8 cellular contexts compared by ENCODE assay signal in genomic region chr11:36041988-36042606, GRCh38.
DNase-seq lines count a peak whose midpoint lies in the region; ATAC-seq and TF ChIP-seq lines count a peak whose summit lies in the region.

No MANE protein-coding gene starts in this region.

- H3K4me3 Mint-ChIP-seq in brain = no peak overlapping the region

- H3K36me3 Mint-ChIP-seq in brain = peaks cover 17% of the 10 kb centered on the region

- ATAC-seq in omental fat pad (ENCODE audit: low FRiP score) = peak; percentile 37

- peak; percentile 36 for DNase-seq in DMS114 treated with DMSO at 0.1 percent for 48 hours (lab: John Stamatoyannopoulos, UW; ENCODE audit: unreplicated experiment)
- no peak for DNase-seq in omental fat pad (ENCODE audit: low spot score)
- no peak for DNase-seq in activated T-cell treated with anti-CD3 and anti-CD28 coated beads, Interleukin-2, amount 50 U/mL, for 48 hours
- no peak for DNase-seq in effector CD8-positive, alpha-beta T cell (lab: John Stamatoyannopoulos, UW)
- DNase-seq in medulla oblongata (ENCODE audit: extremely low spot score) = no peak
- no peak for DNase-seq in G401 (ENCODE audit: low spot score)

- peak overlapping the region in 4 of 5 experiments; percentile 25 to 83 (median 76) for H3K27ac Mint-ChIP-seq in brain

- peak; percentile 65 for TF ChIP-seq CTCF in LNCAP (IDR thresholded peaks at IDR 0.05)
- TF ChIP-seq CTCF in brain (conservative IDR thresholded peaks at IDR 0.05) = peak; percentile 44 to 72
- no peak for TF ChIP-seq CTCF in omental fat pad (IDR thresholded peaks at IDR 0.05)

- H3K4me1 Mint-ChIP-seq in brain = peaks cover 71% of the 10 kb centered on the region

- peaks cover 0 to 5% (median 0%) of the 10 kb centered on the region in 5 experiments for H3K9me3 Mint-ChIP-seq in brain

- in situ Hi-C loops in G401 (cut with HindIII; ENCODE audit: low sequenced_read_pairs) = no loop called here

- no peaks in the 10 kb centered on the region for H3K27me3 Mint-ChIP-seq in brain

Comparison
In these comparisons a context has a peak if more than half of its experiments do, and no peak if none do; other contexts are left out.
1. CTCF ChIP-seq: peak in LNCAP (single experiment) and brain (2 of 2); none in omental fat pad (0 of 3).